14 cellular contexts compared by ENCODE assay signal in genomic region chr2:160279813-160280465, GRCh38.
DNase-seq lines count a peak whose midpoint lies in the region; ATAC-seq and TF ChIP-seq lines count a peak whose summit lies in the region.
"Had no signal": no experiment of that assay in that cellular context is flagged by ENCODE, and none has a peak within 500 bp of the region (broad histone marks: within the 10 kb centered on the region; RNA-seq: fewer than 3 reads in every experiment).

No MANE protein-coding gene starts in this region.

- no peaks in the 10 kb centered on the region for H3K27me3 Mint-ChIP-seq in activated naive CD4-positive, alpha-beta T cell treated with anti-CD3 and anti-CD28 coated beads, Interleukin-2, amount 50 U/mL, for 24 hours
- no peaks in the 10 kb centered on the region for H3K27me3 Mint-ChIP-seq in activated CD8-positive, alpha-beta T cell treated with anti-CD3 and anti-CD28 coated beads for 36 hours

- H3K4me1 ChIP-seq in transverse colon = peaks cover 0 to 22% (median 6%) of the 10 kb centered on the region in 4 donors
- no peaks in the 10 kb centered on the region for H3K4me1 ChIP-seq in testis
- H3K4me1 ChIP-seq: BLaER1 had no signal

- no peaks in the 10 kb centered on the region for H3K9me3 ChIP-seq in transverse colon
- no peaks in the 10 kb centered on the region for H3K9me3 ChIP-seq in testis
- H3K9me3 ChIP-seq: BLaER1, gastroesophageal sphincter had no signal

- H3K27me3 ChIP-seq in transverse colon = no peaks in the 10 kb centered on the region
- no peaks in the 10 kb centered on the region for H3K27me3 ChIP-seq in testis
- H3K27me3 ChIP-seq: BLaER1, gastroesophageal sphincter had no signal

- WGBS in transverse colon (ENCODE audit: low coverage in 1 of 2), 2 donors = 78 to 85% methylated on average over 5 of the region's 5 CpGs
- WGBS in testis, 2 donors = 84 to 88% methylated on average over 5 of the region's 5 CpGs

- no peak for DNase-seq in activated naive CD4-positive, alpha-beta T cell (lab: John Stamatoyannopoulos, UW)
- DNase-seq in activated CD8-positive, alpha-beta T cell treated with anti-CD3 and anti-CD28 coated beads for 36 hours = no peak
- DNase-seq in foreskin fibroblast (peak; percentile 65 to 68), transverse colon (no peak), testis (no peak), HK-2 (ENCODE audit: unreplicated experiment) (no peak)
- DNase-seq: activated CD4-positive, alpha-beta T cell treated with anti-CD3 and anti-CD28 coated beads for 4 hours; small intestine; stimulated activated CD8-positive, alpha-beta memory T cell treated with anti-CD3 and anti-CD28 coated beads, Interleukin-4, amount 100 ng/mL, for 48 hours had no signal

- TF ChIP-seq EP300 in transverse colon (IDR thresholded peaks at IDR 0.05; ENCODE audit: low read depth) = no peak

- peaks cover 47% of the 10 kb centered on the region for H3K4me1 Mint-ChIP-seq in activated naive CD4-positive, alpha-beta T cell treated with anti-CD3 and anti-CD28 coated beads, Interleukin-2, amount 50 U/mL, for 24 hours
- peaks cover 32% of the 10 kb centered on the region for H3K4me1 Mint-ChIP-seq in activated CD8-positive, alpha-beta T cell treated with anti-CD3 and anti-CD28 coated beads for 36 hours (ENCODE audit: low read depth)

- H3K27ac ChIP-seq in transverse colon = peak overlapping the region in 3 of 4 donors; percentile 13 to 30 (median 23)
- H3K27ac ChIP-seq in testis = peak overlapping the region in 1 of 2 donors; percentile 0
- H3K27ac ChIP-seq: BLaER1 had no signal

- H3K36me3 Mint-ChIP-seq in activated naive CD4-positive, alpha-beta T cell treated with anti-CD3 and anti-CD28 coated beads, Interleukin-2, amount 50 U/mL, for 24 hours = peaks cover 28% of the 10 kb centered on the region
- peaks cover 36% of the 10 kb centered on the region for H3K36me3 Mint-ChIP-seq in activated CD8-positive, alpha-beta T cell treated with anti-CD3 and anti-CD28 coated beads for 36 hours (ENCODE audit: low read depth)

- TF ChIP-seq POLR2A in transverse colon (IDR thresholded peaks at IDR 0.05) (no peak), testis (IDR thresholded peaks at IDR 0.05) (no peak)

- in situ Hi-C loops in transverse colon (cut with MboI; ENCODE audit: low pct_ligation_motif_present in 1 of 4, low pct_unique_long_range_greater_than_20kb in 1 of 4, low sequenced_read_pairs in 3 of 4) = no loop called here

- no peak overlapping the region for H3K4me3 ChIP-seq in foreskin fibroblast (ENCODE audit: low read depth in 1 of 2, low read length in 2 of 2)
- H3K4me3 ChIP-seq in transverse colon = no peak overlapping the region
- no peak overlapping the region for H3K4me3 ChIP-seq in testis
- H3K4me3 ChIP-seq: BLaER1, gastroesophageal sphincter had no signal

- ATAC-seq in activated CD8-positive, alpha-beta T cell treated with anti-CD3 and anti-CD28 coated beads for 36 hours = peak; percentile 72
- no peak for ATAC-seq in GM18520 (IDR thresholded peaks at IDR 0.05; ENCODE audit: unreplicated experiment)
- ATAC-seq: gastroesophageal sphincter had no signal

- H3K36me3 ChIP-seq in transverse colon (no peaks in the 10 kb centered on the region), testis (ENCODE audit: low read depth, missing control alignments) (no peaks in the 10 kb centered on the region)

- TF ChIP-seq CTCF in activated CD8-positive, alpha-beta T cell treated with anti-CD3 and anti-CD28 coated beads for 36 hours (IDR thresholded peaks at IDR 0.05) = no peak
- TF ChIP-seq CTCF in foreskin fibroblast (IDR thresholded peaks at IDR 0.05; ENCODE audit: low read depth, low read length) (no peak), transverse colon (IDR thresholded peaks at IDR 0.05) (no peak), testis (IDR thresholded peaks at IDR 0.05) (no peak)

- H3K4me3 Mint-ChIP-seq in activated naive CD4-positive, alpha-beta T cell treated with anti-CD3 and anti-CD28 coated beads, Interleukin-2, amount 50 U/mL, for 24 hours = peak overlapping the region; percentile 47
- H3K4me3 Mint-ChIP-seq in activated CD8-positive, alpha-beta T cell treated with anti-CD3 and anti-CD28 coated beads for 36 hours = no peak overlapping the region
- H3K4me3 Mint-ChIP-seq: brain had no signal

- H3K27ac Mint-ChIP-seq in activated naive CD4-positive, alpha-beta T cell treated with anti-CD3 and anti-CD28 coated beads, Interleukin-2, amount 50 U/mL, for 24 hours = peak overlapping the region; percentile 92
- peak overlapping the region; percentile 79 for H3K27ac Mint-ChIP-seq in activated CD8-positive, alpha-beta T cell treated with anti-CD3 and anti-CD28 coated beads for 36 hours

- POLR2A ChIA-PET in activated CD8-positive, alpha-beta T cell treated with anti-CD3 and anti-CD28 coated beads for 36 hours (lab: Charles Lee) = interaction anchor here (0.6 to 1.0 kb wide), 3 partner anchors 10 to 206 kb away, joined by 3 to 4 read pairs (median 3); no protein-coding TSS in a partner anchor

- CTCF ChIA-PET in activated CD8-positive, alpha-beta T cell treated with anti-CD3 and anti-CD28 coated beads for 36 hours (lab: Charles Lee) = interaction anchor here (1.3 to 4.8 kb wide), 3 partner anchors 9 to 11 kb away, joined by 3 to 18 read pairs (median 4); no protein-coding TSS in a partner anchor

- no peaks in the 10 kb centered on the region for H3K9me3 Mint-ChIP-seq in activated naive CD4-positive, alpha-beta T cell treated with anti-CD3 and anti-CD28 coated beads, Interleukin-2, amount 50 U/mL, for 24 hours
- no peaks in the 10 kb centered on the region for H3K9me3 Mint-ChIP-seq in activated CD8-positive, alpha-beta T cell treated with anti-CD3 and anti-CD28 coated beads for 36 hours

- intact Hi-C loops in activated CD8-positive, alpha-beta T cell treated with anti-CD3 and anti-CD28 coated beads for 36 hours (cut with micrococcal nuclease) = no loop called here
- intact Hi-C loops in transverse colon (cut with DNase I; ENCODE audit: low total_unique reads) (no loop called here), testis (cut with DNase I; ENCODE audit: low total_unique reads) (no loop called here)

Comparison
In these comparisons a context has a peak if more than half of its experiments do, and no peak if none do; other contexts are left out.
1. DNase-seq: peak in foreskin fibroblast (2 of 2); none in activated naive CD4-positive, alpha-beta T cell (0 of 4), activated CD8-positive, alpha-beta T cell treated with anti-CD3 and anti-CD28 coated beads for 36 hours (single experiment), transverse colon (single experiment), testis (single experiment) and HK-2 (single experiment).